ENCODE assay signal across 27 cellular contexts in genomic region chr3:162740941-162741596, GRCh38.
"Had no signal": no experiment of that assay in that cellular context is flagged by ENCODE, and none has a peak within 500 bp of the region (broad histone marks: within the 10 kb centered on the region; RNA-seq: fewer than 3 reads in every experiment).

No MANE protein-coding gene starts in this region.

- H3K4me1 Mint-ChIP-seq: activated CD4-positive, alpha-beta T cell treated with anti-CD3 and anti-CD28 coated beads, Interleukin-2, amount 10 ng/mL, durations not matched to agents 24 days and 14 days; activated naive CD8-positive, alpha-beta T cell treated with anti-CD3 and anti-CD28 coated beads, Interleukin-2, amount 10 ng/mL, durations not matched to agents 7 days and 5 days; nephron; T-cell had no signal

- H3K27ac Mint-ChIP-seq: activated CD4-positive, alpha-beta T cell treated with anti-CD3 and anti-CD28 coated beads, Interleukin-2, amount 10 ng/mL, durations not matched to agents 24 days and 14 days; activated CD8-positive, alpha-beta T cell treated with anti-CD3 and anti-CD28 coated beads for 36 hours; activated naive CD8-positive, alpha-beta T cell treated with anti-CD3 and anti-CD28 coated beads, Interleukin-2, amount 10 ng/mL, durations not matched to agents 7 days and 5 days; activated T-helper 2 cell treated with anti-CD3 and anti-CD28 coated beads, Interferon-gamma antibody, Interleukin-2, Interleukin-4, amounts not matched to agents 10 μg/mL and 5 μg/mL and 100 μg/mL, durations not matched to agents 14 hours and 24 hours and 36 hours; effector memory CD8-positive, alpha-beta T cell; nephron; progenitor cell of endocrine pancreas; stimulated activated naive CD8-positive, alpha-beta T cell treated with anti-CD3 and anti-CD28 coated beads, Interleukin-15, Interleukin-2, amounts not matched to agents 100 ng/mL and 50 ng/mL, for 24 hours; T-cell had no signal

- H3K27me3 Mint-ChIP-seq: activated CD4-positive, alpha-beta T cell treated with anti-CD3 and anti-CD28 coated beads, Interleukin-2, amount 10 ng/mL, durations not matched to agents 24 days and 14 days; activated CD8-positive, alpha-beta T cell treated with anti-CD3 and anti-CD28 coated beads for 36 hours; activated naive CD8-positive, alpha-beta T cell treated with anti-CD3 and anti-CD28 coated beads, Interleukin-2, amount 10 ng/mL, durations not matched to agents 7 days and 5 days; effector memory CD8-positive, alpha-beta T cell; progenitor cell of endocrine pancreas; stimulated activated naive CD8-positive, alpha-beta T cell treated with anti-CD3 and anti-CD28 coated beads, Interleukin-15, Interleukin-2, amounts not matched to agents 100 ng/mL and 50 ng/mL, for 24 hours; T-cell had no signal

- H3K4me1 ChIP-seq: body of pancreas, lower lobe of right lung had no signal

- H3K9me3 ChIP-seq: body of pancreas, lower lobe of right lung had no signal

- H3K4me3 Mint-ChIP-seq: activated CD4-positive, alpha-beta T cell treated with anti-CD3 and anti-CD28 coated beads, Interleukin-2, amount 10 ng/mL, durations not matched to agents 24 days and 14 days; activated CD8-positive, alpha-beta T cell treated with anti-CD3 and anti-CD28 coated beads for 36 hours; activated naive CD8-positive, alpha-beta T cell treated with anti-CD3 and anti-CD28 coated beads, Interleukin-2, amount 10 ng/mL, durations not matched to agents 7 days and 5 days; effector memory CD8-positive, alpha-beta T cell; nephron; stimulated activated naive CD8-positive, alpha-beta T cell treated with anti-CD3 and anti-CD28 coated beads, Interleukin-15, Interleukin-2, amounts not matched to agents 100 ng/mL and 50 ng/mL, for 24 hours; T-cell had no signal

- DNase-seq: activated CD4-positive, alpha-beta T cell treated with anti-CD3 and anti-CD28 coated beads, Interleukin-2, amount 10 ng/mL, durations not matched to agents 24 days and 14 days; activated CD8-positive, alpha-beta T cell treated with anti-CD3 and anti-CD28 coated beads for 36 hours; activated naive CD4-positive, alpha-beta T cell treated with Interleukin-2 at 50 U/mL for 16 hours; activated naive CD8-positive, alpha-beta T cell treated with anti-CD3 and anti-CD28 coated beads, Interleukin-2, amount 10 ng/mL, durations not matched to agents 7 days and 5 days; activated T-cell treated with anti-CD3 and anti-CD28 coated beads, Interleukin-2, amount 50 U/mL, for 1 hour; amygdala; body of pancreas; dermis blood vessel endothelial cell; effector memory CD8-positive, alpha-beta T cell; foreskin melanocyte; hypothalamus; islet precursor cell; left colon; lower lobe of right lung; midbrain; occipital lobe; stimulated activated CD4-positive, alpha-beta T cell treated with anti-CD3 and anti-CD28 coated beads, Interleukin-12 subunit alpha, Interleukin-12 subunit beta, amount 100 ng/mL, for 4 hours; stimulated activated CD4-positive, alpha-beta T cell treated with anti-CD3 and anti-CD28 coated beads, Interleukin-1b, Interleukin-23, amount 100 ng/mL, for 48 hours; T-cell; T-helper 9 cell; trophoblast cell had no signal

- H3K4me3 ChIP-seq: body of pancreas, lower lobe of right lung, SK-N-MC had no signal

- H3K9me3 Mint-ChIP-seq: activated CD4-positive, alpha-beta T cell treated with anti-CD3 and anti-CD28 coated beads, Interleukin-2, amount 10 ng/mL, durations not matched to agents 24 days and 14 days; activated naive CD8-positive, alpha-beta T cell treated with anti-CD3 and anti-CD28 coated beads, Interleukin-2, amount 10 ng/mL, durations not matched to agents 7 days and 5 days had no signal

- H3K36me3 Mint-ChIP-seq: activated naive CD8-positive, alpha-beta T cell treated with anti-CD3 and anti-CD28 coated beads, Interleukin-2, amount 10 ng/mL, durations not matched to agents 7 days and 5 days; T-cell had no signal

- H3K27ac ChIP-seq: body of pancreas, epithelial cell of prostate, lower lobe of right lung, SK-N-MC had no signal

- H3K36me3 ChIP-seq: lower lobe of right lung had no signal

- H3K27me3 ChIP-seq: body of pancreas had no signal
